ENCODE assay signal across 1 cellular context in the genomic region with DNA sequence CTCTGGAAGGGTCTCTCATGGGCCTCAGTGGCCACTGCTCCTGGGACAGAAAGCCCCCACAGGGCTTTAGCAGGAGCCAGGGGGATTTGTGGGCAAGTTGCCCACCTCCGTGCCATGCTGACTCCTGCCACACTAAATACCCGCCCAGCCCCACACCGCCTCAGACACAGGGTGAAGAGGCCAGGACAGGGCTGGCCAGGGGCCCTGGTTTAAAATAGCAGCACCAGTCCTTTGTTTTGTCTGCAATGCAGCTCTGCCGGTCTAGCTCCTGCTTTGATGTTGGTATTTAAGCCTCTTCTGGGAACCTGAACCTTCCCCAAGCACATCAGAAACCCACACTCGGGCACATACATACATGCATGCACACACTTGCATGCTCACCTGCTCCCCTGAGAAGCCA.
TF ChIP-seq lines count a peak whose summit lies in the region.

No MANE protein-coding gene starts in this region.

TF ChIP-seq in H1, 55 proteins besides CTCF, POLR2A, EP300 and RAD21:
- TF ChIP-seq JUND (IDR thresholded peaks at IDR 0.05; ENCODE audit: low read length) (no peak), CHD2 (IDR thresholded peaks at IDR 0.05; ENCODE audit: low read length) (no peak), CBX8 (IDR thresholded peaks at IDR 0.05; ENCODE audit: borderline replicate concordance, low read depth, low read length) (no peak), KDM5A (IDR thresholded peaks at IDR 0.05; ENCODE audit: low read length) (no peak), SRF (IDR thresholded peaks at IDR 0.05; ENCODE audit: low read depth, low read length) (no peak), POLR2AphosphoS5 (IDR thresholded peaks at IDR 0.05; ENCODE audit: low read depth, low read length) (no peak), RNF2 (IDR thresholded peaks at IDR 0.05; ENCODE audit: borderline replicate concordance, low read depth, low read length, missing control alignments, poor library complexity, severe bottlenecking) (no peak), POU5F1 (IDR thresholded peaks at IDR 0.05; ENCODE audit: low read depth, low read length) (no peak), RBBP5 (IDR thresholded peaks at IDR 0.05; ENCODE audit: borderline replicate concordance, low read depth, low read length) (no peak), NRF1 (IDR thresholded peaks at IDR 0.05; ENCODE audit: low read depth, low read length) (no peak)
